8 cellular contexts compared by ENCODE assay signal in the genomic region with DNA sequence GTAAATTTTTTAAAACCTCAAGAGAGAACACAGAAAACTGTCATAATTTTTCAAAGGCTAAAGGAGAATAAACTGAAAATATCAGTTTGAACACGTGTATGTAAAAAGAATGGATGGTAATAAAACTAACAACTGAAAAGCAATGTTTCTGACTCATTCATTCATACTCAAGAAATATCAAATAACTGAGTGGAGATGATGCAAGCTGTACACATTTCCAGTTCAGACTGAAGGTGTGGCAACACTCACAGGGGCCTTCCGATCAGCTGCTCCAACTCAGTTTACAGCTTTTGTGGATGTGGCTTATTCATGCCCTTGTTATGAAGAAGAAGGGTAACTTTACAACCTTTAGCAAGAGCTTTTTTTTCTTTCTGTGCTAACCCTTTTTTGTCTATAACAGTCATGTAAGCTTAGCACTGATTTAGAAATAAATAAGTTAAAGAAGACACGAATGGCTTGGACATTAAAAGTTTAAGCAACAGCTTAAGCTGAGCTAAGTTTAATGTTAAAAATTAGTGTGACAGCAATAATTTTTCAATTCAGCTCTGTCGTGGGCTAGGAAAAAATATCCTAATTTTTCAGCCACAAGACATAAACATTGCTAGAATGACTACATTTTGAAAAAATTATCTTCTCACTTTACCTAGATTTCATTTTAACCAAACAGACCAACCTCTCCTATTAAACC.
DNase-seq lines count a peak whose midpoint lies in the region; ATAC-seq and TF ChIP-seq lines count a peak whose summit lies in the region.

No MANE protein-coding gene starts in this region.

- peaks cover 0 to 8% (median 0%) of the 10 kb centered on the region in 45 donors for H3K27me3 ChIP-seq in dorsolateral prefrontal cortex

- intact Hi-C loops in dorsolateral prefrontal cortex (cut with DNase I) = no loop called here

- no peak overlapping the region for H3K27ac ChIP-seq in dorsolateral prefrontal cortex

- H3K4me3 ChIP-seq in dorsolateral prefrontal cortex = peak overlapping the region in 12 of 59 donors; percentile 6 to 80 (median 66)

- ATAC-seq in GM21529 (IDR thresholded peaks at IDR 0.05; ENCODE audit: unreplicated experiment) = no peak

- no peak for TF ChIP-seq CTCF in dorsolateral prefrontal cortex (IDR thresholded peaks at IDR 0.05 in 54 of 56, conservative IDR thresholded peaks at IDR 0.05 in 2 of 56; ENCODE audit: low read depth in 1 of 56, partially characterized antibody in 56 of 56)

- DNase-seq in AG08396 (ENCODE audit: low spot score) (peak; percentile 72), Kasumi-1 (lab: John Stamatoyannopoulos, UW) (peak; percentile 52 to 67), fibroblast of peridontal ligament (ENCODE audit: extremely low read depth) (peak; percentile 98), HT-29 (ENCODE audit: low spot score) (no peak), dorsolateral prefrontal cortex (no peak)
- peak; percentile 60 for DNase-seq in activated CD4-positive, alpha-beta T cell treated with anti-CD3 and anti-CD28 coated beads for 48 hours
- DNase-seq in stimulated activated CD4-positive, alpha-beta T cell treated with anti-CD3 and anti-CD28 coated beads, Interleukin-2, amount 100 ng/mL, for 4 hours (ENCODE audit: low read depth) = peak; percentile 47

Comparison
In these comparisons a context has a peak if more than half of its experiments do, and no peak if none do; other contexts are left out.
1. DNase-seq: peak in AG08396 (single experiment), Kasumi-1 (2 of 2), activated CD4-positive, alpha-beta T cell treated with anti-CD3 and anti-CD28 coated beads for 48 hours (single experiment), fibroblast of peridontal ligament (single experiment) and stimulated activated CD4-positive, alpha-beta T cell treated with anti-CD3 and anti-CD28 coated beads, Interleukin-2, amount 100 ng/mL, for 4 hours (single experiment); none in HT-29 (single experiment) and dorsolateral prefrontal cortex (0 of 10).